ENCODE assay signal across 13 cellular contexts in genomic region chr4:121221608-121222007, GRCh38. TPM values are rescaled to one million over a fixed set of nuclear protein-coding genes. Genes with fewer than 3 reads are reported as not detected.
"Had no signal": no experiment of that assay in that cellular context is flagged by ENCODE, and none has a peak within 500 bp of the region (broad histone marks: within the 10 kb centered on the region; RNA-seq: fewer than 3 reads in every experiment).

No MANE protein-coding gene starts in this region.

- H3K36me3 Mint-ChIP-seq: naive thymus-derived CD8-positive, alpha-beta T cell had no signal

- H3K4me3 Mint-ChIP-seq: T-helper 2 cell treated with Interferon-gamma antibody and Interleukin-4, amounts not matched to agents 5 μg/mL and 100 μg/mL, for 36 hours had no signal

- DNase-seq: activated CD4-positive, alpha-beta T cell treated with anti-CD3 and anti-CD28 coated beads for 48 hours; adrenal gland; caudate nucleus; cortex of kidney; effector CD8-positive, alpha-beta T cell; heart left ventricle; naive thymus-derived CD8-positive, alpha-beta T cell; posterior cingulate gyrus; stimulated activated CD4-positive, alpha-beta T cell treated with anti-CD3 and anti-CD28 coated beads, Interleukin-4, amount 100 ng/mL, for 4 hours; tibial artery; uterus had no signal

- H3K9me3 Mint-ChIP-seq: naive thymus-derived CD8-positive, alpha-beta T cell; T-helper 2 cell treated with Interferon-gamma antibody and Interleukin-4, amounts not matched to agents 5 μg/mL and 100 μg/mL, for 36 hours had no signal

- H3K27ac Mint-ChIP-seq: T-helper 2 cell treated with Interferon-gamma antibody and Interleukin-4, amounts not matched to agents 5 μg/mL and 100 μg/mL, for 36 hours had no signal

- ATAC-seq: heart left ventricle had no signal

RNA-seq across cellular contexts. Expression of gene TNIP3, which starts 57.5 kb away (rescaled TPM):
- total RNA-seq: skeletal muscle tissue had no signal
